8 cellular contexts compared by ENCODE assay signal in the genomic region with DNA sequence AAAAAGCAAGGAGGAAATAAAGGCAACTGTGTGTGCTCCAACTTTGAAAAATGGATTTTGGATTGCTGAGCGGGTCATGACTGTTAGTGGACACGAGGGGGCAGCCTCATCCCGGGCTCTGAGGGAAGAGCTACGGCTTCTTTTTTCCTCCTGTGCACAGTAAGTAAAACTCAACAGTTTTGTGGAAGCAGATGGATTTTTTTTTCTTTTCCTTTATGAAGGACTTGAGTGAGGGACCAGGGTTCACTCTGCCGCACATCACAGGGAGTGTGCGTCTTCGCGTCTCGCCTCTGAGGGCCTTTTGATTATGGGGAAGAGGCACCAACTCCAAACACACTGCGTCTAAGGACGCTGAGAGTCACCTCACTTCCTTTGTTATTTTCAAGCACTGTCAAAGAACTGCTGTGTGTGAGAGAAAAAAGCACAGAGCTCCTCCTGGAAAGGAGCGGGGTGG.
DNase-seq lines count a peak whose midpoint lies in the region; ATAC-seq and TF ChIP-seq lines count a peak whose summit lies in the region.

No MANE protein-coding gene starts in this region.

- TF ChIP-seq EP300 in upper lobe of left lung (IDR thresholded peaks at IDR 0.05), result no peak

- POLR2A ChIA-PET in naive thymus-derived CD8-positive, alpha-beta T cell (lab: Charles Lee), result no interaction called here

- peak overlapping the region; percentile 49 to 85 (median 66) for H3K4me3 Mint-ChIP-seq in naive thymus-derived CD8-positive, alpha-beta T cell

- H3K9me3 Mint-ChIP-seq in naive thymus-derived CD8-positive, alpha-beta T cell, result no peaks in the 10 kb centered on the region

- H3K36me3 ChIP-seq in ACC112 (ENCODE audit: insufficient read depth, low read length) (no peaks in the 10 kb centered on the region), upper lobe of left lung (no peaks in the 10 kb centered on the region)

- no peaks in the 10 kb centered on the region for H3K4me1 ChIP-seq in ACC112 (ENCODE audit: control insufficient read depth, insufficient read depth, low read length, unreplicated experiment)
- H3K4me1 ChIP-seq in upper lobe of left lung, result peaks cover 0 to 3% (median 0%) of the 10 kb centered on the region in 4 donors

- H3K27me3 ChIP-seq in ACC112 (ENCODE audit: insufficient read depth, low read length), result peaks cover 11% of the 10 kb centered on the region
- no peaks in the 10 kb centered on the region for H3K27me3 ChIP-seq in upper lobe of left lung

- H2AFZ ChIP-seq in ACC112 (ENCODE audit: low read length, unreplicated experiment), result no peak overlapping the region

- no peak for TF ChIP-seq POLR2A in upper lobe of left lung (IDR thresholded peaks at IDR 0.05)

- H3K9me3 ChIP-seq in upper lobe of left lung, result no peaks in the 10 kb centered on the region

- H3K4me1 Mint-ChIP-seq in naive thymus-derived CD8-positive, alpha-beta T cell, result peaks cover 2 to 6% (median 4%) of the 10 kb centered on the region in 4 donors

- H3K27me3 Mint-ChIP-seq in naive thymus-derived CD8-positive, alpha-beta T cell, result peaks cover 1 to 14% (median 9%) of the 10 kb centered on the region in 5 donors

- TF ChIP-seq CTCF in GM12864 (IDR thresholded peaks at IDR 0.05; ENCODE audit: low read depth, low read length, missing control alignments), result peak; percentile 88
- peak; percentile 93 for TF ChIP-seq CTCF in fibroblast of pulmonary artery (IDR thresholded peaks at IDR 0.05; ENCODE audit: low read length, missing control alignments)
- TF ChIP-seq CTCF in upper lobe of left lung (IDR thresholded peaks at IDR 0.05), result peak; percentile 45 to 75 (median 64)

- no peak overlapping the region for H3K27ac ChIP-seq in ACC112 (ENCODE audit: low read depth, low read length)
- no peak overlapping the region for H3K27ac ChIP-seq in upper lobe of left lung

- ATAC-seq in HG02798 (IDR thresholded peaks at IDR 0.05; ENCODE audit: poor library complexity, unreplicated experiment), result peak; percentile 78
- peak in 1 of 2 donors; percentile 54 for ATAC-seq in naive thymus-derived CD8-positive, alpha-beta T cell
- ATAC-seq in upper lobe of left lung (ENCODE audit: low FRiP score in 2 of 2), result peak in 1 of 2 donors; percentile 88

- peak overlapping the region in 2 of 10 donors; percentile 33 to 44 for H3K27ac Mint-ChIP-seq in naive thymus-derived CD8-positive, alpha-beta T cell

- no peaks in the 10 kb centered on the region for H3K79me2 ChIP-seq in ACC112 (ENCODE audit: control insufficient read depth, insufficient read depth, low read length, unreplicated experiment)

- WGBS in upper lobe of left lung, 2 donors, result 1 to 2% methylated on average over 12 of the region's 12 CpGs

- H3K4me3 ChIP-seq in ACC112 (ENCODE audit: low read depth, low read length) (peak overlapping the region; percentile 66), GM12864 (ENCODE audit: low read depth, low read length) (no peak overlapping the region), fibroblast of pulmonary artery (replicated peaks; ENCODE audit: low read depth, low read length) (peak overlapping the region; percentile 18), upper lobe of left lung (peak overlapping the region in 2 of 4 donors; percentile 26 to 36)

- DNase-seq in GM12864 (ENCODE audit: low read depth) (no peak), NCI-H345 treated with DMSO at 0.1 percent for 48 hours (lab: John Stamatoyannopoulos, UW; ENCODE audit: unreplicated experiment) (peak; percentile 0), activated T-cell treated with anti-CD3 and anti-CD28 coated beads for 4 hours (peak; percentile 0), fibroblast of pulmonary artery (ENCODE audit: low read depth) (peak; percentile 53), upper lobe of left lung (peak in 1 of 2 donors; percentile 35)
- DNase-seq in naive thymus-derived CD8-positive, alpha-beta T cell, result peak in 9 of 10 donors; percentile 8 to 65 (median 22)

- no peaks in the 10 kb centered on the region for H3K36me3 Mint-ChIP-seq in naive thymus-derived CD8-positive, alpha-beta T cell
